2 cellular contexts compared by ENCODE assay signal in the genomic region with DNA sequence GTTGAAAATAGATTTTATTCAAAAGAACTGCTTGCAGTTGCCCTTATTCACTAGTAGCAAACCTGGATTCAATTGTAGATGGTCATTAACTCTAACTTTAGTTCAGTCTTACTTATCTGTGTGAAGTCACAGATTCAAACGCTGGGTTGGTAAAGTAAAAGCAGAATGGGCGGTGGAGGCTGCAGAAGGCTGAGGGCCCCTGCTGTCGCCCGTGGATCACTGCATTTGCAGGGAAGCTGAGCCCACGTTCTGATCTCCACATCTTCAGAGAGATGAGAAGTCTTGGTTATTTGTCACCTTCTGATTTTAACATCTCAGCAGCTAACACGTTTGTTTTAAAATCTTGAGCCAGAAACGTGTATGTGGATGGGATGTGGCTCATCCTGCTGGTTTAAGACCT.
TF ChIP-seq lines count a peak whose summit lies in the region.

No MANE protein-coding gene starts in this region.

TF ChIP-seq in IMR-90, 13 proteins besides CTCF, POLR2A, EP300 and RAD21:
- TF ChIP-seq BHLHE40 (IDR thresholded peaks at IDR 0.05; ENCODE audit: low read depth, low read length) (no peak), SMC3 (IDR thresholded peaks at IDR 0.05; ENCODE audit: low read depth, low read length) (no peak), RFX5 (IDR thresholded peaks at IDR 0.05; ENCODE audit: low read depth, low read length) (no peak), MAZ (IDR thresholded peaks at IDR 0.05; ENCODE audit: borderline replicate concordance, low read depth, low read length) (no peak), RCOR1 (IDR thresholded peaks at IDR 0.05; ENCODE audit: insufficient replicate concordance, low read length) (no peak), CHD1 (IDR thresholded peaks at IDR 0.05; ENCODE audit: low read depth, low read length) (no peak), CEBPB (IDR thresholded peaks at IDR 0.05; ENCODE audit: low read depth, low read length) (no peak), MAFK (IDR thresholded peaks at IDR 0.05; ENCODE audit: low read depth, low read length) (no peak), NFE2L2 (IDR thresholded peaks at IDR 0.05; ENCODE audit: low read depth, low read length) (no peak), MXI1 (IDR thresholded peaks at IDR 0.05; ENCODE audit: borderline replicate concordance, low read depth, low read length) (no peak), FOS (IDR thresholded peaks at IDR 0.05; ENCODE audit: low read depth, low read length) (no peak)
- TF ChIP-seq, protein P1, sequence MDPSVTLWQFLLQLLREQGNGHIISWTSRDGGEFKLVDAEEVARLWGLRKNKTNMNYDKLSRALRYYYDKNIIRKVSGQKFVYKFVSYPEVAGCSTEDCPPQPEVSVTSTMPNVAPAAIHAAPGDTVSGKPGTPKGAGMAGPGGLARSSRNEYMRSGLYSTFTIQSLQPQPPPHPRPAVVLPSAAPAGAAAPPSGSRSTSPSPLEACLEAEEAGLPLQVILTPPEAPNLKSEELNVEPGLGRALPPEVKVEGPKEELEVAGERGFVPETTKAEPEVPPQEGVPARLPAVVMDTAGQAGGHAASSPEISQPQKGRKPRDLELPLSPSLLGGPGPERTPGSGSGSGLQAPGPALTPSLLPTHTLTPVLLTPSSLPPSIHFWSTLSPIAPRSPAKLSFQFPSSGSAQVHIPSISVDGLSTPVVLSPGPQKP (IDR thresholded peaks at IDR 0.05; ENCODE audit: borderline replicate concordance, low read depth, low read length) = no peak
- TF ChIP-seq, protein P2, sequence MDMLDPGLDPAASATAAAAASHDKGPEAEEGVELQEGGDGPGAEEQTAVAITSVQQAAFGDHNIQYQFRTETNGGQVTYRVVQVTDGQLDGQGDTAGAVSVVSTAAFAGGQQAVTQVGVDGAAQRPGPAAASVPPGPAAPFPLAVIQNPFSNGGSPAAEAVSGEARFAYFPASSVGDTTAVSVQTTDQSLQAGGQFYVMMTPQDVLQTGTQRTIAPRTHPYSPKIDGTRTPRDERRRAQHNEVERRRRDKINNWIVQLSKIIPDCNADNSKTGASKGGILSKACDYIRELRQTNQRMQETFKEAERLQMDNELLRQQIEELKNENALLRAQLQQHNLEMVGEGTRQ (IDR thresholded peaks at IDR 0.05; ENCODE audit: low read depth, low read length) = no peak
TF ChIP-seq in IMR-90: peak in this region for 0.

TF ChIP-seq in GM12878, 131 proteins besides CTCF, POLR2A, EP300 and RAD21:
- TF ChIP-seq POU2F2 (IDR thresholded peaks at IDR 0.05; ENCODE audit: borderline replicate concordance, low read depth, low read length) (no peak), MTA3 (IDR thresholded peaks at IDR 0.05; ENCODE audit: borderline replicate concordance, low read length) (no peak), KLF5 (IDR thresholded peaks at IDR 0.05; ENCODE audit: partially characterized antibody) (no peak), SMARCA5 (IDR thresholded peaks at IDR 0.05) (no peak), SPI1 (IDR thresholded peaks at IDR 0.05; ENCODE audit: borderline replicate concordance, insufficient read depth, low read depth, low read length) (no peak), NR2C2 (IDR thresholded peaks at IDR 0.05; ENCODE audit: borderline replicate concordance, control insufficient read depth, insufficient read length, low read depth) (no peak)
